Comparison of ENCODE assay signal across 1 cellular context in the genomic region with DNA sequence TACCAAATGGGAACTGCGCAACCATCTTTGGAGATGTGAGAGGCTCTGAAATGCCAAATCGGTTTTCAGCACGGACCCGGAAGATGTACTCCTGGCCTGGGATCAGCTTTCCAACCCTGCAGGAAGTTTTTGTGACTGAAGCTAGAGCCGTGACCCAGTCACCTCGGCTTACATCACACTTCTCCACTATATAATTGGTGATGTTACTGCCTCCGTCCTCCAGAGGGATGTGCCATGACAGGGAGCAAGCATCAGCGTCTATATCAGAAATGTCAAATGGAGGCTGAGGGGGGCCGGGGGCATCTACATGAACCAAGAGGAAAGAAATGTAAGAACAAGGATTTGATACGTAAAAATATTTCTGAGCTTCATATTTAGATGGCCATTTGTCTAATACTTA.
TF ChIP-seq lines count a peak whose summit lies in the region.

No MANE protein-coding gene starts in this region.

TF ChIP-seq in K562, 482 proteins besides CTCF, POLR2A, EP300 and RAD21 (continued from another document):
- TF ChIP-seq, protein P1, sequence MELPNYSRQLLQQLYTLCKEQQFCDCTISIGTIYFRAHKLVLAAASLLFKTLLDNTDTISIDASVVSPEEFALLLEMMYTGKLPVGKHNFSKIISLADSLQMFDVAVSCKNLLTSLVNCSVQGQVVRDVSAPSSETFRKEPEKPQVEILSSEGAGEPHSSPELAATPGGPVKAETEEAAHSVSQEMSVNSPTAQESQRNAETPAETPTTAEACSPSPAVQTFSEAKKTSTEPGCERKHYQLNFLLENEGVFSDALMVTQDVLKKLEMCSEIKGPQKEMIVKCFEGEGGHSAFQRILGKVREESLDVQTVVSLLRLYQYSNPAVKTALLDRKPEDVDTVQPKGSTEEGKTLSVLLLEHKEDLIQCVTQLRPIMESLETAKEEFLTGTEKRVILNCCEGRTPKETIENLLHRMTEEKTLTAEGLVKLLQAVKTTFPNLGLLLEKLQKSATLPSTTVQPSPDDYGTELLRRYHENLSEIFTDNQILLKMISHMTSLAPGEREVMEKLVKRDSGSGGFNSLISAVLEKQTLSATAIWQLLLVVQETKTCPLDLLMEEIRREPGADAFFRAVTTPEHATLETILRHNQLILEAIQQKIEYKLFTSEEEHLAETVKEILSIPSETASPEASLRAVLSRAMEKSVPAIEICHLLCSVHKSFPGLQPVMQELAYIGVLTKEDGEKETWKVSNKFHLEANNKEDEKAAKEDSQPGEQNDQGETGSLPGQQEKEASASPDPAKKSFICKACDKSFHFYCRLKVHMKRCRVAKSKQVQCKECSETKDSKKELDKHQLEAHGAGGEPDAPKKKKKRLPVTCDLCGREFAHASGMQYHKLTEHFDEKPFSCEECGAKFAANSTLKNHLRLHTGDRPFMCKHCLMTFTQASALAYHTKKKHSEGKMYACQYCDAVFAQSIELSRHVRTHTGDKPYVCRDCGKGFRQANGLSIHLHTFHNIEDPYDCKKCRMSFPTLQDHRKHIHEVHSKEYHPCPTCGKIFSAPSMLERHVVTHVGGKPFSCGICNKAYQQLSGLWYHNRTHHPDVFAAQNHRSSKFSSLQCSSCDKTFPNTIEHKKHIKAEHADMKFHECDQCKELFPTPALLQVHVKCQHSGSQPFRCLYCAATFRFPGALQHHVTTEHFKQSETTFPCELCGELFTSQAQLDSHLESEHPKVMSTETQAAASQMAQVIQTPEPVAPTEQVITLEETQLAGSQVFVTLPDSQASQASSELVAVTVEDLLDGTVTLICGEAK (IDR thresholded peaks at IDR 0.05) = no peak
- TF ChIP-seq, protein P1 (CRISPR knock-in tag; IDR thresholded peaks at IDR 0.05) = no peak
- TF ChIP-seq ZNF217 (CRISPR knock-in tag; IDR thresholded peaks at IDR 0.05) = no peak
- TF ChIP-seq XRCC5 (IDR thresholded peaks at IDR 0.05; ENCODE audit: low read depth, low read length) = no peak
- no peak for TF ChIP-seq RBM34 (IDR thresholded peaks at IDR 0.05; ENCODE audit: borderline replicate concordance, insufficient read depth, low read length)
- TF ChIP-seq, protein P2, sequence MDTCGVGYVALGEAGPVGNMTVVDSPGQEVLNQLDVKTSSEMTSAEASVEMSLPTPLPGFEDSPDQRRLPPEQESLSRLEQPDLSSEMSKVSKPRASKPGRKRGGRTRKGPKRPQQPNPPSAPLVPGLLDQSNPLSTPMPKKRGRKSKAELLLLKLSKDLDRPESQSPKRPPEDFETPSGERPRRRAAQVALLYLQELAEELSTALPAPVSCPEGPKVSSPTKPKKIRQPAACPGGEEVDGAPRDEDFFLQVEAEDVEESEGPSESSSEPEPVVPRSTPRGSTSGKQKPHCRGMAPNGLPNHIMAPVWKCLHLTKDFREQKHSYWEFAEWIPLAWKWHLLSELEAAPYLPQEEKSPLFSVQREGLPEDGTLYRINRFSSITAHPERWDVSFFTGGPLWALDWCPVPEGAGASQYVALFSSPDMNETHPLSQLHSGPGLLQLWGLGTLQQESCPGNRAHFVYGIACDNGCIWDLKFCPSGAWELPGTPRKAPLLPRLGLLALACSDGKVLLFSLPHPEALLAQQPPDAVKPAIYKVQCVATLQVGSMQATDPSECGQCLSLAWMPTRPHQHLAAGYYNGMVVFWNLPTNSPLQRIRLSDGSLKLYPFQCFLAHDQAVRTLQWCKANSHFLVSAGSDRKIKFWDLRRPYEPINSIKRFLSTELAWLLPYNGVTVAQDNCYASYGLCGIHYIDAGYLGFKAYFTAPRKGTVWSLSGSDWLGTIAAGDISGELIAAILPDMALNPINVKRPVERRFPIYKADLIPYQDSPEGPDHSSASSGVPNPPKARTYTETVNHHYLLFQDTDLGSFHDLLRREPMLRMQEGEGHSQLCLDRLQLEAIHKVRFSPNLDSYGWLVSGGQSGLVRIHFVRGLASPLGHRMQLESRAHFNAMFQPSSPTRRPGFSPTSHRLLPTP (IDR thresholded peaks at IDR 0.05; ENCODE audit: borderline replicate concordance, extremely low read depth, insufficient read length) = no peak
